ENCODE assay signal across 8 cellular contexts in genomic region chr16:81730090-81731051, GRCh38.
DNase-seq lines count a peak whose midpoint lies in the region; ATAC-seq and TF ChIP-seq lines count a peak whose summit lies in the region.

No MANE protein-coding gene starts in this region.

- DNase-seq in AG04449 (ENCODE audit: low read depth, low spot score) (peak; percentile 3), NCI-H524 (lab: John Stamatoyannopoulos, UW) (peak; percentile 89 to 92), epidermal melanocyte (ENCODE audit: insufficient read length, low spot score) (peak; percentile 72), midbrain (lab: John Stamatoyannopoulos, UW) (peak; percentile 82)
- DNase-seq in activated CD8-positive, alpha-beta memory T cell treated with anti-CD3 and anti-CD28 coated beads, Interleukin-2, amount 50 U/mL, for 48 hours = peak; percentile 83
- DNase-seq in stimulated activated CD8-positive, alpha-beta memory T cell treated with anti-CD3 and anti-CD28 coated beads, Interleukin-15, amount 100 ng/mL, for 48 hours (ENCODE audit: low read depth in 2 of 2) = peak; percentile 32 to 38

- CTCF ChIA-PET in AG04449 (lab: Yijun Ruan, JAX) = interaction anchor here (1.0 to 3.0 kb wide), 11 partner anchors 9 to 525 kb away, joined by 3 to 21 read pairs (median 6); no protein-coding TSS in a partner anchor

- TF ChIP-seq POLR2A in GM18951 (IDR thresholded peaks at IDR 0.05; ENCODE audit: extremely low read depth, insufficient read depth, insufficient read length) = peak; percentile 48

- peak; percentile 66 for TF ChIP-seq CTCF in AG04449 (IDR thresholded peaks at IDR 0.05; ENCODE audit: insufficient read depth, low read length, missing control alignments)

- POLR2A ChIA-PET in AG04449 (lab: Yijun Ruan, JAX) = interaction anchor here (0.5 kb wide), 1 partner anchor 1115 kb away, joined by 5 read pairs; no protein-coding TSS in a partner anchor

- ATAC-seq in HG03280 (IDR thresholded peaks at IDR 0.05; ENCODE audit: unreplicated experiment) = peak; percentile 70

- in situ Hi-C loops in GM18951 (cut with MboI; ENCODE audit: low sequenced_read_pairs, unreplicated experiment) = loop anchor here (25.0 kb wide), 1 partner anchor 693 kb away; the partner anchor contains the start of gene ATMIN

- H3K4me3 ChIP-seq in AG04449 (ENCODE audit: low read depth, low read length) = peak overlapping the region; percentile 58

Comparison
In these comparisons a context has a peak if more than half of its experiments do, and no peak if none do; other contexts are left out.
1. Peak in every context shown above with its lines: DNase-seq, ATAC-seq and H3K4me3 ChIP-seq.
2. DNase-seq: peak in every context shown above with its lines; median percentile 90 in NCI-H524; 83 in activated CD8-positive, alpha-beta memory T cell treated with anti-CD3 and anti-CD28 coated beads, Interleukin-2, amount 50 U/mL, for 48 hours; 82 in midbrain; 72 in epidermal melanocyte; 35 in stimulated activated CD8-positive, alpha-beta memory T cell treated with anti-CD3 and anti-CD28 coated beads, Interleukin-15, amount 100 ng/mL, for 48 hours; 3 in AG04449.